ENCODE assay signal across 7 cellular contexts in the genomic region with DNA sequence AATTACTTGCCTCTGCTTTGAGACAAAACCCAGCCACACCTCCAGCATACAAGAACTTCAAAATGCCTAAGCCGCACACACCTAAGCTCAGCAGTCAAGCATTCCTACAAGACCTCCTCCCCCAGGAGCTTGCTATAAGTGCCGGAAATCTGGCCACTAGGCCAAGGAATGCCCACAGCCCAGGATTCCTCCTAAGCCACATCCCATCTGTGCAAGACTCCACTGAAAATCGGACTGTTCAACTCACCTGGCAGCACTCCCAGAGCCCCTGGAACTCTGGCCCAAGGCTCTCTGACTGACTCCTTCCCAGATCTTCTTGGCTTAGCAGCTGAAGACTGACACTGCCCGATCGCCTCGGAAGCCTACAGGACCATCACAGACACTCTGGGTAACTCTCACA. TPM values are rescaled to one million over a fixed set of nuclear protein-coding genes. Genes with fewer than 3 reads are reported as not detected.
A peak's percentile ranks its signal among the peaks of the same experiment; 100 is the strongest.
DNase-seq lines count a peak whose midpoint lies in the region; ATAC-seq, FAIRE-seq and TF ChIP-seq lines count a peak whose summit lies in the region.
"Not testable (repeated sequence)": the region's sequence is repeated elsewhere in the genome, so short reads cannot be mapped to it uniquely, and the experiment has no call there.

No MANE protein-coding gene starts in this region.

- not testable (repeated sequence) for H3K4me1 ChIP-seq in astrocyte (ENCODE audit: insufficient read depth, low read length)

- H3K36me3 Mint-ChIP-seq in activated B cell treated with CpG ODN at 0.5 μM for 24 hours (ENCODE audit: low read depth) (peaks cover 25% of the 10 kb centered on the region), astrocyte (ENCODE audit: low read depth, unreplicated experiment) (peaks cover 18% of the 10 kb centered on the region), endothelial cell (ENCODE audit: low read depth, unreplicated experiment) (peaks cover 71% of the 10 kb centered on the region)
- H3K36me3 Mint-ChIP-seq in activated naive CD4-positive, alpha-beta T cell treated with anti-CD3 and anti-CD28 coated beads, Interleukin-2, amount 10 ng/mL, durations not matched to agents 7 days and 5 days, result peaks cover 28% of the 10 kb centered on the region
- peaks cover 18% of the 10 kb centered on the region for H3K36me3 Mint-ChIP-seq in stimulated activated effector memory CD8-positive, alpha-beta T cell treated with anti-CD3 and anti-CD28 coated beads, Interleukin-12 subunit alpha, Interleukin-12 subunit beta, amount 100 ng/mL, for 72 hours

- not testable (repeated sequence) for TF ChIP-seq CTCF in activated B cell treated with CpG ODN at 0.5 μM for 24 hours (IDR thresholded peaks at IDR 0.05); astrocyte (IDR thresholded peaks at IDR 0.05; ENCODE audit: insufficient read depth, low read depth, low read length); endothelial cell (IDR thresholded peaks at IDR 0.05; ENCODE audit: unreplicated experiment)

- DNase-seq in NCI-H226 (peak; percentile 51), astrocyte (ENCODE audit: low read depth) (peak; percentile 30), myocyte (ENCODE audit: low read depth) (peak; percentile 15)
- DNase-seq in activated B cell treated with CpG ODN at 0.5 μM for 24 hours; activated naive CD4-positive, alpha-beta T cell treated with anti-CD3 and anti-CD28 coated beads, Interleukin-2, amount 10 ng/mL, durations not matched to agents 7 days and 5 days; endothelial cell (ENCODE audit: low spot score); stimulated activated effector memory CD8-positive, alpha-beta T cell treated with anti-CD3 and anti-CD28 coated beads, Interleukin-12 subunit alpha, Interleukin-12 subunit beta, amount 100 ng/mL, for 72 hours (ENCODE audit: low spot score in 2 of 2): not testable (repeated sequence)

- CTCF ChIA-PET in activated B cell treated with CpG ODN at 0.5 μM for 24 hours (lab: Charles Lee); activated naive CD4-positive, alpha-beta T cell treated with anti-CD3 and anti-CD28 coated beads, Interleukin-2, amount 10 ng/mL, durations not matched to agents 7 days and 5 days (lab: Charles Lee): not testable (repeated sequence)

- not testable (repeated sequence) for H3K9ac ChIP-seq in astrocyte (ENCODE audit: low read length)

- H3K27ac Mint-ChIP-seq in activated B cell treated with CpG ODN at 0.5 μM for 24 hours (peak overlapping the region; percentile 38), astrocyte (ENCODE audit: unreplicated experiment) (peak overlapping the region; percentile 47)
- H3K27ac Mint-ChIP-seq in activated naive CD4-positive, alpha-beta T cell treated with anti-CD3 and anti-CD28 coated beads, Interleukin-2, amount 10 ng/mL, durations not matched to agents 7 days and 5 days, result peak overlapping the region; percentile 20
- not testable (repeated sequence) for H3K27ac Mint-ChIP-seq in endothelial cell (ENCODE audit: unreplicated experiment)
- peak overlapping the region; percentile 71 for H3K27ac Mint-ChIP-seq in stimulated activated effector memory CD8-positive, alpha-beta T cell treated with anti-CD3 and anti-CD28 coated beads, Interleukin-12 subunit alpha, Interleukin-12 subunit beta, amount 100 ng/mL, for 72 hours

- H2AFZ ChIP-seq in astrocyte (ENCODE audit: low read depth, low read length), result not testable (repeated sequence)

- not testable (repeated sequence) for H4K20me1 ChIP-seq in astrocyte (ENCODE audit: insufficient read depth, low read length)

- not testable (repeated sequence) for H3K4me3 Mint-ChIP-seq in activated B cell treated with CpG ODN at 0.5 μM for 24 hours; activated naive CD4-positive, alpha-beta T cell treated with anti-CD3 and anti-CD28 coated beads, Interleukin-2, amount 10 ng/mL, durations not matched to agents 7 days and 5 days; astrocyte (ENCODE audit: unreplicated experiment); stimulated activated effector memory CD8-positive, alpha-beta T cell treated with anti-CD3 and anti-CD28 coated beads, Interleukin-12 subunit alpha, Interleukin-12 subunit beta, amount 100 ng/mL, for 72 hours
- H3K4me3 Mint-ChIP-seq in endothelial cell (ENCODE audit: unreplicated experiment), result peak overlapping the region; percentile 74

- not testable (repeated sequence) for H3K27ac ChIP-seq in astrocyte (ENCODE audit: low read depth, low read length)

- not testable (repeated sequence) for H3K4me1 Mint-ChIP-seq in activated B cell treated with CpG ODN at 0.5 μM for 24 hours; activated naive CD4-positive, alpha-beta T cell treated with anti-CD3 and anti-CD28 coated beads, Interleukin-2, amount 10 ng/mL, durations not matched to agents 7 days and 5 days; endothelial cell (ENCODE audit: unreplicated experiment)
- H3K4me1 Mint-ChIP-seq in astrocyte (ENCODE audit: low read depth, unreplicated experiment), result peaks cover 14% of the 10 kb centered on the region
- H3K4me1 Mint-ChIP-seq in stimulated activated effector memory CD8-positive, alpha-beta T cell treated with anti-CD3 and anti-CD28 coated beads, Interleukin-12 subunit alpha, Interleukin-12 subunit beta, amount 100 ng/mL, for 72 hours, result peaks cover 54% of the 10 kb centered on the region

- POLR2A ChIA-PET in activated B cell treated with CpG ODN at 0.5 μM for 24 hours (lab: Charles Lee), result interaction anchor here (0.6 kb wide), 1 partner anchor 15 kb away, joined by 3 read pairs; no protein-coding TSS in a partner anchor

- FAIRE-seq in astrocyte (lab: Jason Lieb, UNC), result not testable (repeated sequence)

- H3K27me3 Mint-ChIP-seq in activated B cell treated with CpG ODN at 0.5 μM for 24 hours; activated naive CD4-positive, alpha-beta T cell treated with anti-CD3 and anti-CD28 coated beads, Interleukin-2, amount 10 ng/mL, durations not matched to agents 7 days and 5 days; astrocyte (ENCODE audit: low read depth, unreplicated experiment); endothelial cell (ENCODE audit: unreplicated experiment): not testable (repeated sequence)

- H3K9me3 ChIP-seq in astrocyte (ENCODE audit: insufficient read depth, low read depth, low read length), result not testable (repeated sequence)

- H3K36me3 ChIP-seq in astrocyte (ENCODE audit: insufficient read depth, low read length), result not testable (repeated sequence)

- not testable (repeated sequence) for H3K9me3 Mint-ChIP-seq in activated B cell treated with CpG ODN at 0.5 μM for 24 hours; activated naive CD4-positive, alpha-beta T cell treated with anti-CD3 and anti-CD28 coated beads, Interleukin-2, amount 10 ng/mL, durations not matched to agents 7 days and 5 days; astrocyte (ENCODE audit: unreplicated experiment); endothelial cell (ENCODE audit: unreplicated experiment); stimulated activated effector memory CD8-positive, alpha-beta T cell treated with anti-CD3 and anti-CD28 coated beads, Interleukin-12 subunit alpha, Interleukin-12 subunit beta, amount 100 ng/mL, for 72 hours

- not testable (repeated sequence) for H3K4me2 ChIP-seq in astrocyte (ENCODE audit: low read length)

- H3K4me3 ChIP-seq in astrocyte (ENCODE audit: insufficient read depth, low read depth, low read length), result not testable (repeated sequence)

- intact Hi-C loops in activated B cell treated with CpG ODN at 0.5 μM for 24 hours (cut with micrococcal nuclease), result not testable (repeated sequence)

- not testable (repeated sequence) for H3K79me2 ChIP-seq in astrocyte (ENCODE audit: insufficient read depth, low read length)

- ATAC-seq in activated B cell treated with CpG ODN at 0.5 μM for 24 hours (ENCODE audit: low read depth); stimulated activated effector memory CD8-positive, alpha-beta T cell treated with anti-CD3 and anti-CD28 coated beads, Interleukin-12 subunit alpha, Interleukin-12 subunit beta, amount 100 ng/mL, for 72 hours: not testable (repeated sequence)

- not testable (repeated sequence) for H3K27me3 ChIP-seq in astrocyte (ENCODE audit: insufficient read depth, low read length)

RNA-seq across cellular contexts. Expression of a gene that starts 21.0 kb away (rescaled TPM):
- total RNA-seq in activated B cell treated with CpG ODN at 0.5 μM for 24 hours, result 5.5 and 6.2 TPM in 2 replicates
- total RNA-seq in astrocyte, result 11.8 and 15.2 TPM in 2 replicates
- 14.6 TPM for total RNA-seq in endothelial cell (ENCODE audit: unreplicated experiment)
- total RNA-seq in myocyte, result 16.8 and 17.3 TPM in 2 replicates
- polyA plus RNA-seq in myocyte (2012), result 7.5 TPM

RNA-seq across cellular contexts. Expression of a gene that starts 36.4 kb away (rescaled TPM):
- 50.4 and 51.9 TPM in 2 replicates for total RNA-seq in activated B cell treated with CpG ODN at 0.5 μM for 24 hours
- 37.5 and 38.7 TPM in 2 replicates for total RNA-seq in astrocyte
- 49.1 TPM for total RNA-seq in endothelial cell (ENCODE audit: unreplicated experiment)
- 21.6 and 34.5 TPM in 2 replicates for total RNA-seq in myocyte
- polyA plus RNA-seq in myocyte (2012), result 29.8 TPM

RNA-seq across cellular contexts. Expression of a gene that starts 57.5 kb away (rescaled TPM):
- total RNA-seq in activated B cell treated with CpG ODN at 0.5 μM for 24 hours (32.1 and 35.8 TPM in 2 replicates), astrocyte (35.4 and 41.7 TPM in 2 replicates), endothelial cell (ENCODE audit: unreplicated experiment) (29.1 TPM), myocyte (92.6 and 110 TPM in 2 replicates)
- polyA plus RNA-seq in myocyte (2012), result 31.0 TPM
